In the genomic region with DNA sequence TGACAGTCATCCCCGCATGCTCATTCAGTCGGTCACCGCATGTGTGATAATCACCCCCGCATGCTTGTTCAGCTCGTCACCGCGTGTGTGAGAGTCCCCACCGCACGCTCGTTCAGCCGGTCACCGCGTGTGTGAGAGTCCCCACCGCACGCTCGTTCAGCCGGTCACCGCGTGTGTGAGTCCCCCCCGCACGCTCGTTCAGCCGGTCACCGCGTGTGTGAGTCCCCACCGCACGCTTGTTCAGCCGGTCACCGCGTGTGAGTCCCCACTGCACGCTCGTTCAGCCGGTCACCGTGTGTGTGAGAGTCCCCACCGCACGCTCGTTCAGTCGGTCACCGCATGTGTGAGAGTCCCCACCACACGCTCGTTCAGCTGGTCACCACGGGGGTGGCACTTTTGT, we compare ENCODE assay signal across 1 cellular context.
TF ChIP-seq lines count a peak whose summit lies in the region.

No MANE protein-coding gene starts in this region.

TF ChIP-seq in GM12878, 131 proteins besides CTCF, POLR2A, EP300 and RAD21:
- TF ChIP-seq, protein P1, sequence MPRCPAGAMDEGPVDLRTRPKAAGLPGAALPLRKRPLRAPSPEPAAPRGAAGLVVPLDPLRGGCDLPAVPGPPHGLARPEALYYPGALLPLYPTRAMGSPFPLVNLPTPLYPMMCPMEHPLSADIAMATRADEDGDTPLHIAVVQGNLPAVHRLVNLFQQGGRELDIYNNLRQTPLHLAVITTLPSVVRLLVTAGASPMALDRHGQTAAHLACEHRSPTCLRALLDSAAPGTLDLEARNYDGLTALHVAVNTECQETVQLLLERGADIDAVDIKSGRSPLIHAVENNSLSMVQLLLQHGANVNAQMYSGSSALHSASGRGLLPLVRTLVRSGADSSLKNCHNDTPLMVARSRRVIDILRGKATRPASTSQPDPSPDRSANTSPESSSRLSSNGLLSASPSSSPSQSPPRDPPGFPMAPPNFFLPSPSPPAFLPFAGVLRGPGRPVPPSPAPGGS (IDR thresholded peaks at IDR 0.05; ENCODE audit: borderline replicate concordance, insufficient read depth, low read depth, low read length, poor library complexity, severe bottlenecking), result peak; percentile 90
- TF ChIP-seq BCLAF1 (IDR thresholded peaks at IDR 0.05) (no peak), MYC (IDR thresholded peaks at IDR 0.05; ENCODE audit: insufficient read depth, insufficient read length, insufficient replicate concordance, low read length, severe bottlenecking) (no peak), POLR2AphosphoS5 (IDR thresholded peaks at IDR 0.05; ENCODE audit: low read length) (0 out of 2 replicates have a peak, but pooled peaks have one; percentile 27), ZNF384 (IDR thresholded peaks at IDR 0.05; ENCODE audit: borderline replicate concordance, low read depth, low read length) (no peak), SMAD5 (IDR thresholded peaks at IDR 0.05; ENCODE audit: low read depth) (no peak), TCF3 (IDR thresholded peaks at IDR 0.05; ENCODE audit: borderline replicate concordance, insufficient read depth, low read depth, low read length) (peak; percentile 68; the same call in 1 of the 2 replicates), GABPA (IDR thresholded peaks at IDR 0.05; ENCODE audit: low read depth) (no peak)
